Comparison of ENCODE assay signal across 16 cellular contexts in genomic region chr5:10747678-10748622, GRCh38. TPM values are rescaled to one million over a fixed set of nuclear protein-coding genes. Genes with fewer than 3 reads are reported as not detected.
DNase-seq lines count a peak whose midpoint lies in the region; ATAC-seq, FAIRE-seq and TF ChIP-seq lines count a peak whose summit lies in the region.
"Had no signal": no experiment of that assay in that cellular context is flagged by ENCODE, and none has a peak within 500 bp of the region (broad histone marks: within the 10 kb centered on the region; RNA-seq: fewer than 3 reads in every experiment).

No MANE protein-coding gene starts in this region.

- peaks cover 97% of the 10 kb centered on the region for H4K20me1 ChIP-seq in astrocyte (ENCODE audit: insufficient read depth, low read length)

- H3K4me3 ChIP-seq in astrocyte (ENCODE audit: insufficient read depth, low read depth, low read length), result no peak overlapping the region
- H3K4me3 ChIP-seq in foreskin fibroblast (ENCODE audit: low read depth in 1 of 2, low read length in 2 of 2), result no peak overlapping the region
- H3K4me3 ChIP-seq: uterus had no signal

- H3K27me3 Mint-ChIP-seq in astrocyte (ENCODE audit: low read depth, unreplicated experiment) (no peaks in the 10 kb centered on the region), nephron (ENCODE audit: low read depth) (no peaks in the 10 kb centered on the region)

- DNase-seq in GM18507 (ENCODE audit: extremely low spot score, insufficient read length, low read depth) (no peak), astrocyte (ENCODE audit: low read depth) (no peak), substantia nigra (lab: John Stamatoyannopoulos, UW) (no peak), NCI-H187 (lab: John Stamatoyannopoulos, UW) (no peak), foreskin fibroblast (no peak)
- no peak for DNase-seq in stimulated activated naive CD4-positive, alpha-beta T cell (lab: John Stamatoyannopoulos, UW)
- DNase-seq: DMS79; erythroblast; H7; hippocampal formation; NCI-H1105; stimulated activated CD4-positive, alpha-beta T cell treated with anti-CD3 and anti-CD28 coated beads, Interleukin-15, amount 100 ng/mL, for 24 hours; uterus had no signal

- H3K79me2 ChIP-seq in astrocyte (ENCODE audit: insufficient read depth, low read length), result peaks cover 82% of the 10 kb centered on the region

- H3K4me2 ChIP-seq in astrocyte (ENCODE audit: low read length), result no peak overlapping the region

- no peak for TF ChIP-seq CTCF in astrocyte (IDR thresholded peaks at IDR 0.05; ENCODE audit: insufficient read depth, low read depth, low read length)
- no peak for TF ChIP-seq CTCF in nephron (IDR thresholded peaks at IDR 0.05; ENCODE audit: unreplicated experiment in 3 of 3)
- TF ChIP-seq CTCF in foreskin fibroblast (IDR thresholded peaks at IDR 0.05; ENCODE audit: low read depth, low read length), result no peak

- no peak overlapping the region for H3K9ac ChIP-seq in astrocyte (ENCODE audit: low read length)

- no peaks in the 10 kb centered on the region for H3K27me3 ChIP-seq in astrocyte (ENCODE audit: insufficient read depth, low read length)
- H3K27me3 ChIP-seq: uterus had no signal

- H3K4me1 Mint-ChIP-seq in astrocyte (ENCODE audit: low read depth, unreplicated experiment), result peaks cover 8% of the 10 kb centered on the region
- peaks cover 13% of the 10 kb centered on the region for H3K4me1 Mint-ChIP-seq in nephron

- H3K4me3 Mint-ChIP-seq in astrocyte (ENCODE audit: unreplicated experiment) (no peak overlapping the region), nephron (no peak overlapping the region)

- H3K36me3 ChIP-seq in astrocyte (ENCODE audit: insufficient read depth, low read length), result peaks cover 55% of the 10 kb centered on the region
- H3K36me3 ChIP-seq: uterus had no signal

- no peak overlapping the region for H2AFZ ChIP-seq in astrocyte (ENCODE audit: low read depth, low read length)

- no peak overlapping the region for H3K27ac ChIP-seq in astrocyte (ENCODE audit: low read depth, low read length)
- no peak overlapping the region for H3K27ac ChIP-seq in substantia nigra (ENCODE audit: low read depth, low read length, poor library complexity, severe bottlenecking)
- H3K27ac ChIP-seq: uterus had no signal

- H3K9me3 ChIP-seq in astrocyte (ENCODE audit: insufficient read depth, low read depth, low read length), result no peaks in the 10 kb centered on the region
- H3K9me3 ChIP-seq: uterus had no signal

- H3K4me1 ChIP-seq in astrocyte (ENCODE audit: insufficient read depth, low read length), result no peaks in the 10 kb centered on the region
- H3K4me1 ChIP-seq: uterus had no signal

- H3K36me3 Mint-ChIP-seq in astrocyte (ENCODE audit: low read depth, unreplicated experiment), result peaks cover 33% of the 10 kb centered on the region
- peaks cover 60% of the 10 kb centered on the region for H3K36me3 Mint-ChIP-seq in nephron (ENCODE audit: low read depth)

- ATAC-seq in HG02759 (IDR thresholded peaks at IDR 0.05; ENCODE audit: unreplicated experiment), result peak; percentile 51

- FAIRE-seq in GM18507 (lab: Jason Lieb, UNC) (peak; percentile 38), astrocyte (lab: Jason Lieb, UNC) (no peak)

- peak overlapping the region; percentile 58 for H3K27ac Mint-ChIP-seq in astrocyte (ENCODE audit: unreplicated experiment)
- H3K27ac Mint-ChIP-seq in nephron, result peak overlapping the region in 2 of 3 experiments; percentile 10 to 43
- H3K27ac Mint-ChIP-seq: IgD-negative memory B cell had no signal

- H3K9me3 Mint-ChIP-seq in astrocyte (ENCODE audit: unreplicated experiment), result no peaks in the 10 kb centered on the region
- H3K9me3 Mint-ChIP-seq in nephron, result peaks cover 8% of the 10 kb centered on the region
- H3K9me3 Mint-ChIP-seq: IgD-negative memory B cell had no signal

RNA-seq across cellular contexts. Expression of gene DAP, which starts 13.1 kb away (rescaled TPM):
- 230 and 239 TPM in 2 replicates for total RNA-seq in astrocyte
